ENCODE assay signal across 2 cellular contexts in genomic region chr4:83560523-83560922, GRCh38.
TF ChIP-seq lines count a peak whose summit lies in the region.

No MANE protein-coding gene starts in this region.

TF ChIP-seq in HEK293, 187 proteins besides CTCF, POLR2A, EP300 and RAD21:
- TF ChIP-seq, protein P1, sequence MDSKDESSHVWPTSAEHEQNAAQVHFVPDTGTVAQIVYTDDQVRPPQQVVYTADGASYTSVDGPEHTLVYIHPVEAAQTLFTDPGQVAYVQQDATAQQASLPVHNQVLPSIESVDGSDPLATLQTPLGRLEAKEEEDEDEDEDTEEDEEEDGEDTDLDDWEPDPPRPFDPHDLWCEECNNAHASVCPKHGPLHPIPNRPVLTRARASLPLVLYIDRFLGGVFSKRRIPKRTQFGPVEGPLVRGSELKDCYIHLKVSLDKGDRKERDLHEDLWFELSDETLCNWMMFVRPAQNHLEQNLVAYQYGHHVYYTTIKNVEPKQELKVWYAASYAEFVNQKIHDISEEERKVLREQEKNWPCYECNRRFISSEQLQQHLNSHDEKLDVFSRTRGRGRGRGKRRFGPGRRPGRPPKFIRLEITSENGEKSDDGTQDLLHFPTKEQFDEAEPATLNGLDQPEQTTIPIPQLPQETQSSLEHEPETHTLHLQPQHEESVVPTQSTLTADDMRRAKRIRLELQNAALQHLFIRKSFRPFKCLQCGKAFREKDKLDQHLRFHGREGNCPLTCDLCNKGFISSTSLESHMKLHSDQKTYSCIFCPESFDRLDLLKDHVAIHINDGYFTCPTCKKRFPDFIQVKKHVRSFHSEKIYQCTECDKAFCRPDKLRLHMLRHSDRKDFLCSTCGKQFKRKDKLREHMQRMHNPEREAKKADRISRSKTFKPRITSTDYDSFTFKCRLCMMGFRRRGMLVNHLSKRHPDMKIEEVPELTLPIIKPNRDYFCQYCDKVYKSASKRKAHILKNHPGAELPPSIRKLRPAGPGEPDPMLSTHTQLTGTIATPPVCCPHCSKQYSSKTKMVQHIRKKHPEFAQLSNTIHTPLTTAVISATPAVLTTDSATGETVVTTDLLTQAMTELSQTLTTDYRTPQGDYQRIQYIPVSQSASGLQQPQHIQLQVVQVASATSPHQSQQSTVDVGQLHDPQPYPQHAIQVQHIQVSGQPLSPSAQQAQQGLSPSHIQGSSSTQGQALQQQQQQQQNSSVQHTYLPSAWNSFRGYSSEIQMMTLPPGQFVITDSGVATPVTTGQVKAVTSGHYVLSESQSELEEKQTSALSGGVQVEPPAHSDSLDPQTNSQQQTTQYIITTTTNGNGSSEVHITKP (tag by site-specific recombination; IDR thresholded peaks at IDR 0.05) = peak; percentile 87
- TF ChIP-seq KLF17 (tag by site-specific recombination; IDR thresholded peaks at IDR 0.05) (no peak), ZNF677 (tag by site-specific recombination; IDR thresholded peaks at IDR 0.05) (no peak), ZNF621 (tag by site-specific recombination; IDR thresholded peaks at IDR 0.05) (no peak)

TF ChIP-seq in K562, 482 proteins besides CTCF, POLR2A, EP300 and RAD21:
- TF ChIP-seq ZNF407 (IDR thresholded peaks at IDR 0.05; ENCODE audit: low read depth) = no peak
- TF ChIP-seq VEZF1 (CRISPR knock-in tag; IDR thresholded peaks at IDR 0.05) = no peak
- no peak for TF ChIP-seq EWSR1 (IDR thresholded peaks at IDR 0.05; ENCODE audit: borderline replicate concordance, low read depth, partially characterized antibody)
- TF ChIP-seq TAF15 (IDR thresholded peaks at IDR 0.05; ENCODE audit: low read depth, low read length) = no peak
- TF ChIP-seq BHLHE40 (IDR thresholded peaks at IDR 0.05; ENCODE audit: low read length) = no peak
- TF ChIP-seq ZNF311 (CRISPR knock-in tag; IDR thresholded peaks at IDR 0.05) = no peak
- no peak for TF ChIP-seq MBD2 (IDR thresholded peaks at IDR 0.05; ENCODE audit: borderline replicate concordance, low read depth)
- no peak for TF ChIP-seq ZNF57 (CRISPR knock-in tag; IDR thresholded peaks at IDR 0.05)
- TF ChIP-seq MECOM (CRISPR knock-in tag; IDR thresholded peaks at IDR 0.05) = no peak
- no peak for TF ChIP-seq ZNF217 (CRISPR knock-in tag; IDR thresholded peaks at IDR 0.05)
- no peak for TF ChIP-seq TEAD1 (CRISPR knock-in tag; IDR thresholded peaks at IDR 0.05)
